ENCODE assay signal across 1 cellular context in genomic region chr12:121284551-121285390, GRCh38.
TF ChIP-seq lines count a peak whose summit lies in the region.

No MANE protein-coding gene starts in this region.

TF ChIP-seq in WTC11, 78 proteins besides CTCF, POLR2A, EP300 and RAD21 (continued from another document):
- no peak for TF ChIP-seq JUN (CRISPR knock-in tag; IDR thresholded peaks at IDR 0.05)
- TF ChIP-seq NR3C1 (CRISPR knock-in tag; conservative IDR thresholded peaks at IDR 0.05; ENCODE audit: low read depth) = no peak
- TF ChIP-seq, protein P1, sequence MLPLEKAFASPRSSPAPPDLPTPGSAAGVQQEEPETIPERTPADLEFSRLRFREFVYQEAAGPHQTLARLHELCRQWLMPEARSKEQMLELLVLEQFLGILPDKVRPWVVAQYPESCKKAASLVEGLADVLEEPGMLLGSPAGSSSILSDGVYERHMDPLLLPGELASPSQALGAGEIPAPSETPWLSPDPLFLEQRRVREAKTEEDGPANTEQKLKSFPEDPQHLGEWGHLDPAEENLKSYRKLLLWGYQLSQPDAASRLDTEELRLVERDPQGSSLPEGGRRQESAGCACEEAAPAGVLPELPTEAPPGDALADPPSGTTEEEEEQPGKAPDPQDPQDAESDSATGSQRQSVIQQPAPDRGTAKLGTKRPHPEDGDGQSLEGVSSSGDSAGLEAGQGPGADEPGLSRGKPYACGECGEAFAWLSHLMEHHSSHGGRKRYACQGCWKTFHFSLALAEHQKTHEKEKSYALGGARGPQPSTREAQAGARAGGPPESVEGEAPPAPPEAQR (CRISPR knock-in tag; IDR thresholded peaks at IDR 0.05) = no peak
- TF ChIP-seq ZNF121 (CRISPR knock-in tag; IDR thresholded peaks at IDR 0.05) = no peak
- TF ChIP-seq ZNF138 (CRISPR knock-in tag; conservative IDR thresholded peaks at IDR 0.05) = no peak
- TF ChIP-seq ZNF512 (CRISPR knock-in tag; IDR thresholded peaks at IDR 0.05; ENCODE audit: borderline replicate concordance) = no peak
- TF ChIP-seq GRHL2 (CRISPR knock-in tag; IDR thresholded peaks at IDR 0.05; ENCODE audit: insufficient replicate concordance, severe bottlenecking) = no peak
- no peak for TF ChIP-seq ETV6 (CRISPR knock-in tag; IDR thresholded peaks at IDR 0.05)
- TF ChIP-seq JAZF1 (CRISPR knock-in tag; IDR thresholded peaks at IDR 0.05) = no peak
- TF ChIP-seq FOXJ3 (CRISPR knock-in tag; IDR thresholded peaks at IDR 0.05; ENCODE audit: borderline replicate concordance) = no peak
- TF ChIP-seq TEAD4 (CRISPR knock-in tag; IDR thresholded peaks at IDR 0.05) = no peak
- no peak for TF ChIP-seq PRRX2 (CRISPR knock-in tag; IDR thresholded peaks at IDR 0.05)
- no peak for TF ChIP-seq USF1 (CRISPR knock-in tag; IDR thresholded peaks at IDR 0.05)
TF ChIP-seq in WTC11: peak in this region for 0.
